In genomic region chr12:28955921-28956320, GRCh38 we compare ENCODE assay signal across 22 cellular contexts.
"Had no signal": no experiment of that assay in that cellular context is flagged by ENCODE, and none has a peak within 500 bp of the region (broad histone marks: within the 10 kb centered on the region; RNA-seq: fewer than 3 reads in every experiment).

No MANE protein-coding gene starts in this region.

- H3K9ac ChIP-seq: KMS-11 had no signal

- H3K36me3 ChIP-seq: brain microvascular endothelial cell, cardiac muscle cell, Peyer's patch had no signal

- ATAC-seq: activated CD8-positive, alpha-beta memory T cell treated with anti-CD3 and anti-CD28 coated beads, Interleukin-2, amount 10 ng/mL, durations not matched to agents 7 days and 5 days; activated T-cell treated with anti-CD3 and anti-CD28 coated beads, Interleukin-2, amount 50 U/mL, for 4 hours had no signal

- H3K27ac ChIP-seq: brain microvascular endothelial cell, cardiac muscle cell, KMS-11, Peyer's patch, RWPE1 had no signal

- H3K9me3 ChIP-seq: Peyer's patch had no signal

- H3K4me3 ChIP-seq: cardiac muscle cell, Peyer's patch had no signal

- H3K27me3 ChIP-seq: brain microvascular endothelial cell, cardiac muscle cell, Peyer's patch had no signal

- DNase-seq: activated B cell treated with CpG ODN at 0.5 μM for 24 hours; activated CD4-positive, alpha-beta T cell treated with anti-CD3 and anti-CD28 coated beads for 1 hour; activated CD4-positive, alpha-beta T cell treated with anti-CD3 and anti-CD28 coated beads, Interleukin-2, amount 10 ng/mL, durations not matched to agents 24 days and 14 days; activated CD4-positive, alpha-beta T cell treated with anti-CD3 and anti-CD28 coated beads, Interleukin-2, amount 50 U/mL, for 48 hours; activated CD8-positive, alpha-beta memory T cell treated with anti-CD3 and anti-CD28 coated beads, Interleukin-2, amount 10 ng/mL, durations not matched to agents 7 days and 5 days; activated gamma-delta T cell; activated naive CD4-positive, alpha-beta T cell treated with anti-CD3 and anti-CD28 coated beads for 36 hours; activated T-cell treated with anti-CD3 and anti-CD28 coated beads, Interleukin-2, amount 50 U/mL, for 4 hours; amygdala; MM.1S; NCI-H1105; NCI-H1436 treated with DMSO at 0.1 percent for 48 hours; NCI-H187; NCI-H2081; NCI-H510A treated with DMSO at 0.1 percent for 48 hours; OCI-M1; Peyer's patch; Right ventricle myocardium superior had no signal

- H3K4me1 ChIP-seq: Peyer's patch had no signal

- H3K4me2 ChIP-seq: KMS-11 had no signal
